ENCODE assay signal across 22 cellular contexts in the genomic region with DNA sequence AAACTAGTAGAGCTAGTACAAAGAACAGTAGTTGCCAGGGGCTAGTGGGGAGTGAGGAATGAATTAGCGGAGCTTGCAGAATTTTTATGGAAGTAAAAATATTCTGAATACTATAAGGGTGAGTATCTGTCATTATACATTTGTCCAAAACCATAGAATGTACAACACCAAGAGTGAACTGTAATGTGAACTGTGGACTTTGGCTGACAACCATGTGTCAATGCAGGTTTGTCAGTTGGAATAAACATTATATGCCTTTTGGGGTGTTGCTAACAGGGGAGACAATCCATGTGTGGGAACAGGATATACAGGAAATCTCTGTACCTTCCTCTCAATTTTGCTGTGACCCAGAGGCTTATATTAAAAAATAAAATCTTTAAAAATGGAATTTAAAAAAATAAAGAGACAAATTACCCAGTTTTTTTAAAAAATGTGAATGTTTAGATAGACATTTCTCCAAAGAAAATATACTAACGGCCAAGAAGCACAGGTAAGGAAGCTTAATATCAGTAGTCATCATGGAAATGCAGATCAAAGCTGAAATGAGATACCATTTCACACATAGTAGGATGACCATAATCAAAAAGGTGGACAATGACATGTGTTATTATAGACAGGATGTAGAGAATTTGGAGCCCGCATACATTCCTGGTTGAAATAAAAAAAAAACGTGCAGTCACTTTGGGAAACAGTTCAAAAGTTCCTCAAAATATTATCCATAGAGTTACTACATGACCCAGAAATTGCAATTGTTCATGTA.
"Had no signal": no experiment of that assay in that cellular context is flagged by ENCODE, and none has a peak within 500 bp of the region (broad histone marks: within the 10 kb centered on the region; RNA-seq: fewer than 3 reads in every experiment).

No MANE protein-coding gene starts in this region.

- H3K4me1 Mint-ChIP-seq: immature natural killer cell, mesothelial cell of epicardium had no signal

- H3K4me2 ChIP-seq: hepatocyte had no signal

- H3K4me1 ChIP-seq: colonic mucosa, esophagus muscularis mucosa, foreskin keratinocyte, gastroesophageal sphincter, heart left ventricle, left lung, lower lobe of right lung had no signal

- H3K27me3 Mint-ChIP-seq: dendritic cell treated with granulocyte-macrophage colony-stimulating factor and Interleukin-4, amounts not matched to agents 40 ng/mL and 50 ng/mL, for 4 days had no signal

- H3K27me3 ChIP-seq: colonic mucosa, dorsolateral prefrontal cortex, esophagus muscularis mucosa, foreskin keratinocyte, gastroesophageal sphincter, heart left ventricle, hepatocyte, left lung had no signal

- H3K36me3 Mint-ChIP-seq: immature natural killer cell, mesothelial cell of epicardium had no signal

- H3K79me2 ChIP-seq: hepatocyte had no signal

- DNase-seq: colonic mucosa; cortex of kidney; dorsolateral prefrontal cortex; effector CD4-positive, alpha-beta T cell; effector memory CD4-positive, alpha-beta T cell; foreskin keratinocyte; heart left ventricle; hypothalamus; immature natural killer cell; islet precursor cell; kidney; kidney glomerular epithelial cell; left ventricle myocardium superior; lower lobe of right lung; mesenchymal stem cell had no signal

- ATAC-seq: foreskin keratinocyte, gastroesophageal sphincter, heart left ventricle, left lung, left ventricle myocardium superior, lower lobe of right lung, mucosa of descending colon had no signal

- H3K4me3 ChIP-seq: colonic mucosa, dorsolateral prefrontal cortex, esophagus muscularis mucosa, gastroesophageal sphincter, heart left ventricle, hepatocyte, left lung, lower lobe of right lung, mucosa of descending colon had no signal

- H3K4me3 Mint-ChIP-seq: dendritic cell treated with granulocyte-macrophage colony-stimulating factor and Interleukin-4, amounts not matched to agents 40 ng/mL and 50 ng/mL, for 4 days; immature natural killer cell; mesothelial cell of epicardium had no signal

- H3K27ac ChIP-seq: colonic mucosa, dorsolateral prefrontal cortex, esophagus muscularis mucosa, foreskin keratinocyte, gastroesophageal sphincter, heart left ventricle, hepatocyte, left lung, lower lobe of right lung had no signal

- H3K27ac Mint-ChIP-seq: dendritic cell treated with granulocyte-macrophage colony-stimulating factor and Interleukin-4, amounts not matched to agents 40 ng/mL and 50 ng/mL, for 4 days; immature natural killer cell; mesothelial cell of epicardium had no signal

- H2AFZ ChIP-seq: hepatocyte had no signal

- H3K36me3 ChIP-seq: colonic mucosa, esophagus muscularis mucosa, gastroesophageal sphincter, heart left ventricle, left lung, lower lobe of right lung had no signal

- H3K9me3 ChIP-seq: colonic mucosa, esophagus muscularis mucosa, gastroesophageal sphincter, heart left ventricle, left lung, lower lobe of right lung, mucosa of descending colon had no signal
